Comparison of ENCODE assay signal across 24 cellular contexts in the genomic region with DNA sequence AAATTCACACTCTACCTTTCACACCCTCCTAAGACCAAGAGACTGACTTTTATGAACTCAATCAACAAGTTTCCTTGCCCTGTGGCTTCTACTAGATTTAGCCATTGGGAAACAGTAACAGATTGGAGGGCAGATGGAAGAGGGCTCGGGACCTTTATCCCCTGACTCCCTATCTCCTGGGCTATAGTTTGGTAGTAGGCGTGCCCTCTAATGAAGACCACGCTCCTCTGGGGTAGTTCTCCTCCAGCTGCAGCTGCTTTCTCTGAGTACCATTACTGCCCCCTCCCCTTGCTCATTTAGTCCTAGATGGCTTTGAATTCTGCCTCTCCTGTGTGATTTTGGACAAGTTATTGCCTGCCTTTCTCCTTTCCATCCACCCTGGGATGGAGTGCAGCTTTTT. TPM values are rescaled to one million over a fixed set of nuclear protein-coding genes. Genes with fewer than 3 reads are reported as not detected.
A peak's percentile ranks its signal among the peaks of the same experiment; 100 is the strongest.
DNase-seq lines count a peak whose midpoint lies in the region; ATAC-seq, FAIRE-seq and TF ChIP-seq lines count a peak whose summit lies in the region.
"Had no signal": no experiment of that assay in that cellular context is flagged by ENCODE, and none has a peak within 500 bp of the region (broad histone marks: within the 10 kb centered on the region; RNA-seq: fewer than 3 reads in every experiment).

No MANE protein-coding gene starts in this region.

- no peak for FAIRE-seq in small intestine (lab: Jason Lieb, UNC)
- FAIRE-seq: A204.1, H1 had no signal

- TF ChIP-seq CTCF in cardiac muscle cell (IDR thresholded peaks at IDR 0.05; ENCODE audit: low read depth, low read length) (no peak), smooth muscle cell (IDR thresholded peaks at IDR 0.05; ENCODE audit: borderline replicate concordance, insufficient read depth, poor library complexity, severe bottlenecking) (no peak), suprapubic skin (IDR thresholded peaks at IDR 0.05) (no peak)

- H3K9ac ChIP-seq in smooth muscle cell (ENCODE audit: low read depth): no peak overlapping the region
- H3K9ac ChIP-seq: BLaER1 treated with 17β-estradiol and CSF1 and Interleukin-3, amounts not matched to agents 10 nM and 100 nM had no signal

- peaks cover 6% of the 10 kb centered on the region for H3K4me1 ChIP-seq in cardiac muscle cell (ENCODE audit: low read depth)
- H3K4me1 ChIP-seq in muscle layer of duodenum (ENCODE audit: control insufficient read depth in 1 of 2, insufficient read depth in 2 of 2, low read length in 2 of 2): no peaks in the 10 kb centered on the region
- no peaks in the 10 kb centered on the region for H3K4me1 ChIP-seq in smooth muscle cell (ENCODE audit: low read depth)
- H3K4me1 ChIP-seq in suprapubic skin: peaks cover 5% of the 10 kb centered on the region
- no peaks in the 10 kb centered on the region for H3K4me1 ChIP-seq in small intestine (ENCODE audit: control insufficient read depth in 2 of 2, insufficient read depth in 1 of 2, low read depth in 1 of 2, low read length in 1 of 2)
- H3K4me1 ChIP-seq: Peyer's patch had no signal

- no peak for DNase-seq in cardiac muscle cell (ENCODE audit: low read depth in 1 of 2, low spot score in 1 of 2)
- no peak for DNase-seq in Right ventricle myocardium inferior (ENCODE audit: missing footprints)
- DNase-seq in SK-N-DZ (ENCODE audit: low spot score): peak; percentile 91
- no peak for DNase-seq in smooth muscle cell (lab: John Stamatoyannopoulos, UW; ENCODE audit: unreplicated experiment)
- no peak for DNase-seq in suprapubic skin (ENCODE audit: low spot score in 2 of 2)
- no peak for DNase-seq in NCI-H1417 (lab: John Stamatoyannopoulos, UW)
- no peak for DNase-seq in small intestine
- DNase-seq: CD8-positive, alpha-beta T cell; DND-41; Karpas-422; NCI-H1048; NCI-H146; NCI-H2081; NCI-H226; NK-92 treated with Interleukin-12 subunit alpha and Interleukin-12 subunit beta, amount 100 ng/mL, for 24 hours; Peyer's patch; Right ventricle myocardium superior had no signal

- peak overlapping the region; percentile 41 for H3K27ac ChIP-seq in cardiac muscle cell
- H3K27ac ChIP-seq in muscle layer of duodenum (ENCODE audit: low read length): peak overlapping the region; percentile 78
- peak overlapping the region; percentile 46 for H3K27ac ChIP-seq in smooth muscle cell (ENCODE audit: low read depth)
- no peak overlapping the region for H3K27ac ChIP-seq in suprapubic skin
- H3K27ac ChIP-seq in small intestine (ENCODE audit: low read depth in 1 of 2, low read length in 1 of 2): no peak overlapping the region
- H3K27ac ChIP-seq: BLaER1 treated with 17β-estradiol and CSF1 and Interleukin-3, amounts not matched to agents 10 nM and 100 nM; SK-N-MC had no signal

- no peak for TF ChIP-seq POLR2A in suprapubic skin (IDR thresholded peaks at IDR 0.05)

- no peak overlapping the region for H3K4me2 ChIP-seq in smooth muscle cell

- H3K36me3 ChIP-seq in cardiac muscle cell (no peaks in the 10 kb centered on the region), muscle layer of duodenum (ENCODE audit: control insufficient read depth in 1 of 2, insufficient read depth in 2 of 2, low read length in 2 of 2) (no peaks in the 10 kb centered on the region), smooth muscle cell (ENCODE audit: low read depth) (no peaks in the 10 kb centered on the region), suprapubic skin (no peaks in the 10 kb centered on the region), small intestine (ENCODE audit: control insufficient read depth in 2 of 2, insufficient read depth in 2 of 2, low read length in 2 of 2) (no peaks in the 10 kb centered on the region)
- H3K36me3 ChIP-seq: BLaER1 treated with 17β-estradiol and CSF1 and Interleukin-3, amounts not matched to agents 10 nM and 100 nM; Peyer's patch had no signal

- no peaks in the 10 kb centered on the region for H3K79me2 ChIP-seq in smooth muscle cell (ENCODE audit: low read depth)

- 88% methylated on average over 3 of the region's 3 CpGs for WGBS in smooth muscle cell (ENCODE audit: low lambda C conversion rate)
- WGBS in suprapubic skin: 88% methylated on average over 3 of the region's 3 CpGs
- WGBS in small intestine, 3 donors: 71 to 81% (median 80%) methylated on average over 3 of the region's 3 CpGs

- no peak for TF ChIP-seq EP300 in suprapubic skin (IDR thresholded peaks at IDR 0.05)

- H3K4me3 ChIP-seq in cardiac muscle cell (no peak overlapping the region), muscle layer of duodenum (ENCODE audit: low read depth in 1 of 2, low read length in 2 of 2) (no peak overlapping the region), smooth muscle cell (no peak overlapping the region), suprapubic skin (no peak overlapping the region), small intestine (ENCODE audit: low read depth in 1 of 2, low read length in 2 of 2) (no peak overlapping the region)
- H3K4me3 ChIP-seq: Peyer's patch, SK-N-MC had no signal

- H3K9me3 ChIP-seq in cardiac muscle cell (ENCODE audit: low read depth) (no peaks in the 10 kb centered on the region), muscle layer of duodenum (ENCODE audit: control insufficient read depth in 1 of 2, low read length in 2 of 2) (no peaks in the 10 kb centered on the region), smooth muscle cell (replicated peaks; ENCODE audit: low read depth) (no peaks in the 10 kb centered on the region), suprapubic skin (no peaks in the 10 kb centered on the region), small intestine (ENCODE audit: control insufficient read depth, low read depth) (no peaks in the 10 kb centered on the region)
- H3K9me3 ChIP-seq: BLaER1 treated with 17β-estradiol and CSF1 and Interleukin-3, amounts not matched to agents 10 nM and 100 nM; Peyer's patch had no signal

- H3K27me3 ChIP-seq in cardiac muscle cell (no peaks in the 10 kb centered on the region), muscle layer of duodenum (ENCODE audit: low read depth, low read length) (no peaks in the 10 kb centered on the region), smooth muscle cell (ENCODE audit: low read depth) (no peaks in the 10 kb centered on the region), suprapubic skin (no peaks in the 10 kb centered on the region), small intestine (ENCODE audit: control insufficient read depth in 2 of 2, insufficient read depth in 2 of 2, low read length in 2 of 2) (no peaks in the 10 kb centered on the region)
- H3K27me3 ChIP-seq: BLaER1 treated with 17β-estradiol and CSF1 and Interleukin-3, amounts not matched to agents 10 nM and 100 nM; Peyer's patch had no signal

- H4K20me1 ChIP-seq in smooth muscle cell (ENCODE audit: low read depth): no peaks in the 10 kb centered on the region
- H4K20me1 ChIP-seq: BLaER1 treated with 17β-estradiol and CSF1 and Interleukin-3, amounts not matched to agents 10 nM and 100 nM had no signal

- no peak overlapping the region for H2AFZ ChIP-seq in smooth muscle cell (ENCODE audit: low read depth)

- intact Hi-C loops in Right ventricle myocardium inferior (cut with DNase I): no loop called here

- no peak for ATAC-seq in Right ventricle myocardium inferior
- ATAC-seq: CD8-positive, alpha-beta T cell had no signal

- H3F3A ChIP-seq in smooth muscle cell (ENCODE audit: low read depth): no peaks in the 10 kb centered on the region

RNA-seq across cellular contexts. Expression of a gene that starts 33.3 kb away (rescaled TPM):
- total RNA-seq in cardiac muscle cell (1.8 and 3.3 TPM in 2 replicates), Right ventricle myocardium inferior (3.3 TPM), smooth muscle cell (4.0 and 21.1 TPM in 2 replicates), suprapubic skin (10 to 100 TPM; 19.8 to 47.3 (median 33.1) TPM)
- polyA plus RNA-seq in cardiac muscle cell (0.53 and 0.77 TPM in 2 replicates), smooth muscle cell (0.08 and 1.2 TPM in 2 replicates), small intestine (1 to 10 TPM in 1 of 3 donors, under 1 TPM in 2; 0.54 to 2.1 (median 0.89) TPM)
- polyA plus RNA-seq in SK-N-DZ (2014; cell fraction: cytosol; rRNA removed): 2.0 and 2.2 TPM in 2 replicates
- 1.3 and 1.7 TPM in 2 replicates for polyA plus RNA-seq in SK-N-DZ (2014; cell fraction: nucleus; rRNA removed)
- total RNA-seq: G401 had no signal
- polyA plus RNA-seq: IgD-negative memory B cell had no signal

Comparison
In these comparisons a context has a peak if more than half of its experiments do, and no peak if none do; other contexts are left out.
1. H3K27ac ChIP-seq: peak in cardiac muscle cell (single experiment), muscle layer of duodenum (single experiment) and smooth muscle cell (single experiment); none in suprapubic skin (single experiment) and small intestine (0 of 2).